In genomic region chr19:41535029-41535622, GRCh38 we compare ENCODE assay signal across 8 cellular contexts. TPM values are rescaled to one million over a fixed set of nuclear protein-coding genes. Genes with fewer than 3 reads are reported as not detected.
DNase-seq lines count a peak whose midpoint lies in the region; ATAC-seq and TF ChIP-seq lines count a peak whose summit lies in the region.

No MANE protein-coding gene starts in this region.

- no peak overlapping the region for H2AFZ ChIP-seq in hepatocyte

- peaks cover 5% of the 10 kb centered on the region for H3K36me3 Mint-ChIP-seq in Calu3 (ENCODE audit: insufficient read depth, unreplicated experiment)
- peaks cover 21 to 26% of the 10 kb centered on the region in 2 donors for H3K36me3 Mint-ChIP-seq in activated naive CD4-positive, alpha-beta T cell treated with anti-CD3 and anti-CD28 coated beads, Interleukin-2, amount 50 U/mL, for 72 hours

- no TSS peak for BruUV-seq in Calu3 (replicated peaks; lab: Mats Ljungman, UMichigan)

- H3K4me3 Mint-ChIP-seq in Calu3 (ENCODE audit: low read depth, unreplicated experiment), result no peak overlapping the region

- no peak overlapping the region for H3K27ac ChIP-seq in hepatocyte

- H3K4me1 ChIP-seq in hepatocyte (ENCODE audit: insufficient read depth), result no peaks in the 10 kb centered on the region

- no peak overlapping the region for H3K4me2 ChIP-seq in hepatocyte

- no peaks in the 10 kb centered on the region for H3K27me3 ChIP-seq in hepatocyte

- ATAC-seq in GM19324 (IDR thresholded peaks at IDR 0.05; ENCODE audit: low FRiP score, unreplicated experiment) (peak; percentile 69), HG03103 (IDR thresholded peaks at IDR 0.05; ENCODE audit: low read depth, unreplicated experiment) (peak; percentile 55)
- peak; percentile 72 to 77 for ATAC-seq in activated naive CD4-positive, alpha-beta T cell treated with anti-CD3 and anti-CD28 coated beads, Interleukin-2, amount 50 U/mL, for 72 hours

- H3K4me3 ChIP-seq in hepatocyte, result no peak overlapping the region

- H3K9me3 ChIP-seq in hepatocyte (ENCODE audit: low read depth), result no peaks in the 10 kb centered on the region

- H3K79me2 ChIP-seq in hepatocyte, result no peaks in the 10 kb centered on the region

- TF ChIP-seq CTCF in Calu3 (IDR thresholded peaks at IDR 0.05; ENCODE audit: unreplicated experiment) (no peak), hepatocyte (IDR thresholded peaks at IDR 0.05; ENCODE audit: poor library complexity) (no peak)

- peaks cover 27% of the 10 kb centered on the region for H3K4me1 Mint-ChIP-seq in Calu3 (ENCODE audit: low read depth, unreplicated experiment)

- peak; percentile 22 for DNase-seq in Calu3
- no peak for DNase-seq in activated naive CD4-positive, alpha-beta T cell treated with anti-CD3 and anti-CD28 coated beads, Interleukin-2, amount 50 U/mL, for 72 hours (ENCODE audit: low spot score in 2 of 2)
- DNase-seq in hepatocyte (ENCODE audit: low spot score), result no peak
- no peak for DNase-seq in GF-D8 (lab: John Stamatoyannopoulos, UW)
- DNase-seq in UCSD-AML1 (lab: John Stamatoyannopoulos, UW; ENCODE audit: unreplicated experiment), result no peak
- DNase-seq in NCI-H1694 treated with DMSO at 0.1 percent for 48 hours (lab: John Stamatoyannopoulos, UW), result no peak

- H3K27me3 Mint-ChIP-seq in Calu3 (ENCODE audit: unreplicated experiment), result peaks cover 70% of the 10 kb centered on the region

- H3K9me3 Mint-ChIP-seq in Calu3 (ENCODE audit: low read depth, unreplicated experiment), result no peaks in the 10 kb centered on the region
- H3K9me3 Mint-ChIP-seq in activated naive CD4-positive, alpha-beta T cell treated with anti-CD3 and anti-CD28 coated beads, Interleukin-2, amount 50 U/mL, for 72 hours, result peaks cover 11 to 17% of the 10 kb centered on the region in 2 donors

- H3K27ac Mint-ChIP-seq in Calu3 (ENCODE audit: unreplicated experiment), result no peak overlapping the region
- peak overlapping the region; percentile 87 to 95 for H3K27ac Mint-ChIP-seq in activated naive CD4-positive, alpha-beta T cell treated with anti-CD3 and anti-CD28 coated beads, Interleukin-2, amount 50 U/mL, for 72 hours

- WGBS in hepatocyte (ENCODE audit: low lambda C conversion rate, missing lambda C conversion rate), result 86% methylated on average over 4 of the region's 4 CpGs

- no peaks in the 10 kb centered on the region for H3K9me2 ChIP-seq in hepatocyte (replicated peaks; ENCODE audit: insufficient read depth)

- CTCF ChIA-PET in Calu3 (lab: Charles Lee), result no interaction called here

- no peaks in the 10 kb centered on the region for H4K20me1 ChIP-seq in hepatocyte (ENCODE audit: insufficient read depth, poor library complexity, severe bottlenecking)

- no peaks in the 10 kb centered on the region for H3K36me3 ChIP-seq in hepatocyte (replicated peaks; ENCODE audit: insufficient read depth, low read depth)

- intact Hi-C loops in Calu3 (cut with micrococcal nuclease; ENCODE audit: unreplicated experiment), result no loop called here

RNA-seq across cellular contexts. Expression of gene CEACAM21, which starts 40.8 kb away (rescaled TPM):
- total RNA-seq in Calu3 (2022) (not detected in 2 replicates), hepatocyte (0.33 TPM in 1 of 2 replicates, not detected in the other)
- 10 to 100 TPM; 24.7 to 40.7 TPM for total RNA-seq in activated naive CD4-positive, alpha-beta T cell treated with anti-CD3 and anti-CD28 coated beads, Interleukin-2, amount 50 U/mL, for 72 hours
- polyA plus RNA-seq in hepatocyte, result not detected in 2 replicates

Comparison
In these comparisons a context has a peak if more than half of its experiments do, and no peak if none do; other contexts are left out.
1. RNA of gene CEACAM21, which starts 40.8 kb away (total RNA-seq): 24.7 to 40.7 TPM in activated naive CD4-positive, alpha-beta T cell treated with anti-CD3 and anti-CD28 coated beads, Interleukin-2, amount 50 U/mL, for 72 hours; 0.33 TPM in hepatocyte and not detected in Calu3; every median in the first group is over 10 times any median in the second.
2. Peak in every context shown above with its lines, with median percentiles within 50 percentile points of each other: ATAC-seq.